ENCODE assay signal across 5 cellular contexts in genomic region chr12:49534122-49534521, GRCh38. TPM values are rescaled to one million over a fixed set of nuclear protein-coding genes. Genes with fewer than 3 reads are reported as not detected.
DNase-seq lines count a peak whose midpoint lies in the region; ATAC-seq, FAIRE-seq and TF ChIP-seq lines count a peak whose summit lies in the region.
"Not testable (repeated sequence)": the region's sequence is repeated elsewhere in the genome, so short reads cannot be mapped to it uniquely, and the experiment has no call there.

No MANE protein-coding gene starts in this region.

- not testable (repeated sequence) for H2AFZ ChIP-seq in HepG2 (ENCODE audit: low read length)

- not testable (repeated sequence) for TF ChIP-seq CTCF in endodermal cell (conservative IDR thresholded peaks at IDR 0.05); HepG2 (CRISPR knock-in tag; IDR thresholded peaks at IDR 0.05); spleen (IDR thresholded peaks at IDR 0.05 in 8 of 11, conservative IDR thresholded peaks at IDR 0.05 in 3 of 11)

- not testable (repeated sequence) for H3K27ac ChIP-seq in endodermal cell (ENCODE audit: low read depth, low read length); HepG2 (ENCODE audit: extremely low read length, insufficient read depth, low read length); spleen

- ATAC-seq in activated CD8-positive, alpha-beta memory T cell treated with anti-CD3 and anti-CD28 coated beads, Interleukin-2, amount 10 ng/mL, durations not matched to agents 7 days and 5 days; HepG2; sciatic nerve: not testable (repeated sequence)

- not testable (repeated sequence) for H3K27ac Mint-ChIP-seq in activated CD8-positive, alpha-beta memory T cell treated with anti-CD3 and anti-CD28 coated beads, Interleukin-2, amount 10 ng/mL, durations not matched to agents 7 days and 5 days; endodermal cell

- H3K4me2 ChIP-seq in HepG2 (ENCODE audit: low read depth, low read length): not testable (repeated sequence)

- intact Hi-C loops in HepG2 (cut with micrococcal nuclease; ENCODE audit: unreplicated experiment); sciatic nerve (cut with DNase I); spleen (cut with DNase I; ENCODE audit: low total_unique reads): not testable (repeated sequence)

- H4K20me1 ChIP-seq in HepG2 (ENCODE audit: insufficient read depth, low read length): not testable (repeated sequence)

- POLR2A ChIA-PET in HepG2 (lab: Yijun Ruan, JAX): not testable (repeated sequence)

- H3K27me3 ChIP-seq in endodermal cell (ENCODE audit: control insufficient read depth, insufficient read depth, low read length, poor library complexity, severe bottlenecking) (peaks cover 43% of the 10 kb centered on the region), HepG2 (ENCODE audit: control insufficient read depth in 1 of 2, insufficient read depth in 2 of 2, low read length in 2 of 2) (peaks cover 6 to 27% of the 10 kb centered on the region in 2 experiments), spleen (replicated peaks in 1 of 7) (peaks cover 0 to 47% (median 24%) of the 10 kb centered on the region in 7 donors)

- H3K4me3 Mint-ChIP-seq in activated CD8-positive, alpha-beta memory T cell treated with anti-CD3 and anti-CD28 coated beads, Interleukin-2, amount 10 ng/mL, durations not matched to agents 7 days and 5 days; endodermal cell: not testable (repeated sequence)

- TF ChIP-seq EP300 in HepG2 (IDR thresholded peaks at IDR 0.05; ENCODE audit: low read depth in 2 of 2, low read length in 2 of 2); HepG2 (CRISPR knock-in tag; IDR thresholded peaks at IDR 0.05; ENCODE audit: borderline replicate concordance): not testable (repeated sequence)

- 91 to 100% methylated on average over 1 to 5 of the region's 5 CpGs for WGBS in endodermal cell (ENCODE audit: insufficient coverage in 1 of 2, insufficient read length in 1 of 2), 2 experiments
- WGBS in HepG2 (ENCODE audit: low lambda C conversion rate): 39% methylated on average over 5 of the region's 5 CpGs
- WGBS in spleen, 5 donors: 84 to 93% (median 89%) methylated on average over 5 of the region's 5 CpGs

- H3K9me3 Mint-ChIP-seq in activated CD8-positive, alpha-beta memory T cell treated with anti-CD3 and anti-CD28 coated beads, Interleukin-2, amount 10 ng/mL, durations not matched to agents 7 days and 5 days (ENCODE audit: low read depth); endodermal cell: not testable (repeated sequence)

- not testable (repeated sequence) for H3K9me3 ChIP-seq in endodermal cell (ENCODE audit: control insufficient read depth, low read length); HepG2 (ENCODE audit: low read length); spleen

- H3K36me3 Mint-ChIP-seq in activated CD8-positive, alpha-beta memory T cell treated with anti-CD3 and anti-CD28 coated beads, Interleukin-2, amount 10 ng/mL, durations not matched to agents 7 days and 5 days; endodermal cell (ENCODE audit: low read depth): not testable (repeated sequence)

- not testable (repeated sequence) for TF ChIP-seq POLR2A in HepG2 (IDR thresholded peaks at IDR 0.05; ENCODE audit: insufficient read depth in 1 of 2, low read depth in 2 of 2, low read length in 2 of 2); spleen (IDR thresholded peaks at IDR 0.05)

- H3K27me3 Mint-ChIP-seq in activated CD8-positive, alpha-beta memory T cell treated with anti-CD3 and anti-CD28 coated beads, Interleukin-2, amount 10 ng/mL, durations not matched to agents 7 days and 5 days: peaks cover 32% of the 10 kb centered on the region
- H3K27me3 Mint-ChIP-seq in endodermal cell (ENCODE audit: insufficient read depth): peaks cover 50% of the 10 kb centered on the region

- CTCF ChIA-PET in activated CD8-positive, alpha-beta memory T cell treated with anti-CD3 and anti-CD28 coated beads, Interleukin-2, amount 10 ng/mL, durations not matched to agents 7 days and 5 days (lab: Charles Lee): interaction anchor here (1.1 to 2.1 kb wide), 4 partner anchors 11 to 187 kb away, joined by 3 to 10 read pairs (median 3); no protein-coding TSS in a partner anchor
- CTCF ChIA-PET in HepG2 (lab: Yijun Ruan, JAX; ENCODE audit: low intra/inter-chr PET ratio, low total read pairs): not testable (repeated sequence)

- H3K79me2 ChIP-seq in HepG2 (ENCODE audit: insufficient read depth, low read length): not testable (repeated sequence)

- not testable (repeated sequence) for H3K4me1 Mint-ChIP-seq in activated CD8-positive, alpha-beta memory T cell treated with anti-CD3 and anti-CD28 coated beads, Interleukin-2, amount 10 ng/mL, durations not matched to agents 7 days and 5 days; endodermal cell

- H3K9ac ChIP-seq in endodermal cell (ENCODE audit: extremely low read depth, low read length, poor library complexity, severe bottlenecking); HepG2 (ENCODE audit: insufficient read depth, low read depth, low read length): not testable (repeated sequence)

- H3K36me3 ChIP-seq in endodermal cell (ENCODE audit: control insufficient read depth, insufficient read depth, low read length); HepG2 (replicated peaks in 1 of 2; ENCODE audit: control insufficient read depth in 1 of 2, insufficient read depth in 2 of 2, low read length in 2 of 2); spleen: not testable (repeated sequence)

- not testable (repeated sequence) for H3K4me1 ChIP-seq in endodermal cell (ENCODE audit: control insufficient read depth, insufficient read depth, low read length)
- H3K4me1 ChIP-seq in HepG2 (ENCODE audit: insufficient read depth, low read length) (peaks cover 29% of the 10 kb centered on the region), spleen (peaks cover 4 to 40% (median 22%) of the 10 kb centered on the region in 6 donors)

- FAIRE-seq in HepG2 (lab: Jason Lieb, UNC): not testable (repeated sequence)

- not testable (repeated sequence) for TF ChIP-seq RAD21 in HepG2 (CRISPR knock-in tag; IDR thresholded peaks at IDR 0.05)

- not testable (repeated sequence) for BruUV-seq in HepG2 (replicated peaks; lab: Mats Ljungman, UMichigan)

- DNase-seq in activated CD8-positive, alpha-beta memory T cell treated with anti-CD3 and anti-CD28 coated beads, Interleukin-2, amount 10 ng/mL, durations not matched to agents 7 days and 5 days: peak; percentile 12
- DNase-seq in endodermal cell (peak; percentile 13), sciatic nerve (ENCODE audit: low spot score) (peak; percentile 23), spleen (peak; percentile 17)
- DNase-seq in HepG2 (ENCODE audit: low spot score): not testable (repeated sequence)

- not testable (repeated sequence) for H3K4me3 ChIP-seq in endodermal cell (ENCODE audit: low read length); HepG2 (replicated peaks in 1 of 3; ENCODE audit: insufficient read depth in 1 of 3, low read depth in 2 of 3, low read length in 3 of 3); spleen

- in situ Hi-C loops in HepG2 (cut with HindIII; ENCODE audit: extremely low pct_ligation_motif_present, low pct_unique_long_range_greater_than_20kb): not testable (repeated sequence)

RNA-seq across cellular contexts. Expression of gene KCNH3, which starts 4.7 kb away (rescaled TPM):
- 1 to 10 TPM; 1.1 to 1.2 TPM for total RNA-seq in activated CD8-positive, alpha-beta memory T cell treated with anti-CD3 and anti-CD28 coated beads, Interleukin-2, amount 10 ng/mL, durations not matched to agents 7 days and 5 days
- total RNA-seq in endodermal cell (1 to 10 TPM in 1 of 2 donors, under 1 TPM in 1; 1.00 to 1.5 TPM), HepG2 (2016; rRNA removed; fragmentation: Illumina TruSeq; extraction: Trizol) (0.07 and 0.13 TPM in 2 replicates), sciatic nerve (0.27 TPM), spleen (1 to 10 TPM in 4 of 7 donors, under 1 TPM in 3; 0.41 to 2.9 (median 1.0) TPM)
- polyA plus RNA-seq in endodermal cell (2013, experiment 1 of 2): 0.50 TPM
- polyA plus RNA-seq in endodermal cell (2013, experiment 2 of 2): 0.25 TPM
- total RNA-seq in HepG2 (2016; cell fraction: cytosol; rRNA removed; fragmentation: Illumina TruSeq; extraction: Trizol; ENCODE audit: low read depth): not detected in 2 replicates
- 0.06 and 0.09 TPM in 2 replicates for total RNA-seq in HepG2 (2016; cell fraction: insoluble cytoplasmic fraction; rRNA removed; fragmentation: Illumina TruSeq; extraction: Trizol)
- total RNA-seq in HepG2 (2016; cell fraction: membrane; rRNA removed; fragmentation: Illumina TruSeq; extraction: Trizol): not detected in 2 replicates
- not detected in 2 replicates for total RNA-seq in HepG2 (2016; cell fraction: nucleus; rRNA removed; fragmentation: Illumina TruSeq; extraction: Trizol)
- polyA plus RNA-seq in HepG2 (2011; rRNA removed) (0.01 and 0.03 TPM in 2 replicates), spleen (under 1 TPM; 0.33 to 0.83 (median 0.61) TPM)
- 0.04 TPM in 1 of 2 replicates, not detected in the other for polyA plus RNA-seq in HepG2 (2011; cell fraction: cytosol; rRNA removed)
- 0.05 and 0.23 TPM in 2 replicates for polyA plus RNA-seq in HepG2 (2011; cell fraction: nucleus; rRNA removed)
- polyA plus RNA-seq in HepG2 (2012): 0.08 TPM in 1 of 2 replicates, not detected in the other
- polyA plus RNA-seq in HepG2 (2016; cell fraction: cytosol; fragmentation: Illumina TruSeq; extraction: Trizol; ENCODE audit: low read depth): not detected in 2 replicates
- polyA plus RNA-seq in HepG2 (2016; cell fraction: insoluble cytoplasmic fraction; fragmentation: Illumina TruSeq; extraction: Trizol; ENCODE audit: low read depth): not detected in 2 replicates
- 0.32 TPM in 1 of 2 replicates, not detected in the other for polyA plus RNA-seq in HepG2 (2016; cell fraction: membrane; fragmentation: Illumina TruSeq; extraction: Trizol; ENCODE audit: low read depth)
- polyA plus RNA-seq in HepG2 (2016; cell fraction: nucleus; fragmentation: Illumina TruSeq; extraction: Trizol; ENCODE audit: insufficient read depth, low read depth): 0.48 TPM in 1 of 2 replicates, not detected in the other
- not detected in 2 replicates for polyA minus RNA-seq in HepG2 (2011; rRNA and poly(A)+ RNA removed; ENCODE audit: low replicate concordance)
- polyA minus RNA-seq in HepG2 (2011; cell fraction: cytosol; rRNA and poly(A)+ RNA removed): not detected in 2 replicates
- not detected in 2 replicates for polyA minus RNA-seq in HepG2 (2011; cell fraction: nucleus; rRNA and poly(A)+ RNA removed)

RNA-seq across cellular contexts. Expression of gene MCRS1, which starts 33.8 kb away (rescaled TPM):
- total RNA-seq in activated CD8-positive, alpha-beta memory T cell treated with anti-CD3 and anti-CD28 coated beads, Interleukin-2, amount 10 ng/mL, durations not matched to agents 7 days and 5 days: 10 to 100 TPM; 70.1 to 72.1 TPM
- total RNA-seq in endodermal cell (10 to 100 TPM; 97.5 to 98.9 TPM), HepG2 (2016; rRNA removed; fragmentation: Illumina TruSeq; extraction: Trizol) (66.3 and 76.8 TPM in 2 replicates), sciatic nerve (39.3 TPM), spleen (10 to 100 TPM; 44.3 to 63.5 (median 54.2) TPM)
- polyA plus RNA-seq in endodermal cell (2013, experiment 1 of 2): 65.0 TPM
- polyA plus RNA-seq in endodermal cell (2013, experiment 2 of 2): 59.2 TPM
- 32.9 and 37.0 TPM in 2 replicates for total RNA-seq in HepG2 (2016; cell fraction: cytosol; rRNA removed; fragmentation: Illumina TruSeq; extraction: Trizol; ENCODE audit: low read depth)
- total RNA-seq in HepG2 (2016; cell fraction: insoluble cytoplasmic fraction; rRNA removed; fragmentation: Illumina TruSeq; extraction: Trizol): 64.5 and 67.8 TPM in 2 replicates
- 57.5 and 79.5 TPM in 2 replicates for total RNA-seq in HepG2 (2016; cell fraction: membrane; rRNA removed; fragmentation: Illumina TruSeq; extraction: Trizol)
- 53.8 and 61.6 TPM in 2 replicates for total RNA-seq in HepG2 (2016; cell fraction: nucleus; rRNA removed; fragmentation: Illumina TruSeq; extraction: Trizol)
- polyA plus RNA-seq in HepG2 (2011; rRNA removed) (51.0 and 51.1 TPM in 2 replicates), spleen (10 to 100 TPM; 44.1 to 64.7 (median 61.1) TPM)
- 42.1 and 59.2 TPM in 2 replicates for polyA plus RNA-seq in HepG2 (2011; cell fraction: cytosol; rRNA removed)
- polyA plus RNA-seq in HepG2 (2011; cell fraction: nucleus; rRNA removed): 183 and 211 TPM in 2 replicates
- polyA plus RNA-seq in HepG2 (2012): 23.8 and 25.1 TPM in 2 replicates
- 23.7 and 32.2 TPM in 2 replicates for polyA plus RNA-seq in HepG2 (2016; cell fraction: cytosol; fragmentation: Illumina TruSeq; extraction: Trizol; ENCODE audit: low read depth)
- polyA plus RNA-seq in HepG2 (2016; cell fraction: insoluble cytoplasmic fraction; fragmentation: Illumina TruSeq; extraction: Trizol; ENCODE audit: low read depth): 64.6 and 74.5 TPM in 2 replicates
- polyA plus RNA-seq in HepG2 (2016; cell fraction: membrane; fragmentation: Illumina TruSeq; extraction: Trizol; ENCODE audit: low read depth): 48.0 and 61.2 TPM in 2 replicates
- polyA plus RNA-seq in HepG2 (2016; cell fraction: nucleus; fragmentation: Illumina TruSeq; extraction: Trizol; ENCODE audit: insufficient read depth, low read depth): 102 and 107 TPM in 2 replicates
- polyA minus RNA-seq in HepG2 (2011; rRNA and poly(A)+ RNA removed; ENCODE audit: low replicate concordance): 111 and 194 TPM in 2 replicates
- 18.1 and 20.3 TPM in 2 replicates for polyA minus RNA-seq in HepG2 (2011; cell fraction: cytosol; rRNA and poly(A)+ RNA removed)
- 29.8 and 41.8 TPM in 2 replicates for polyA minus RNA-seq in HepG2 (2011; cell fraction: nucleus; rRNA and poly(A)+ RNA removed)
